14 cellular contexts compared by ENCODE assay signal in the genomic region with DNA sequence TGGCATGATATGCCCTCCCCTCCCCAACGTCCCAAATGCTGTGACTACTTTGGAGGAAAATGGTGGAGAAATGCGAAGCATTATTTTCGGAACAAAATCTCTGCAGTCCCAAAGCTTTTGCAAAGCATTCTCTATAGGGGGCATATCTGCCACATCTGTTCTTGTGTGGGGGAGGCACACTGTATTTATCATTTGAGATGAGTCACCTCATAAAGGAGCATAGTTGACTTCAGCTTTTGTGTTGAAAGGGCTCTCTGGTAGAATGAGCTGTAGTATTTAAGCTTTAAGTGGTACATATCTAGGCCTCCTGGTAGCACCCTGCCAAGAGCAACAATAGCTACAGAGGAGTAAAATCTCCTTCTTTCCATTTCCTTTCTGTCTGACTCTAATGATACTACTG.
DNase-seq lines count a peak whose midpoint lies in the region; ATAC-seq and TF ChIP-seq lines count a peak whose summit lies in the region.
"Had no signal": no experiment of that assay in that cellular context is flagged by ENCODE, and none has a peak within 500 bp of the region (broad histone marks: within the 10 kb centered on the region; RNA-seq: fewer than 3 reads in every experiment).

No MANE protein-coding gene starts in this region.

- BruUV-seq in PC-3 (replicated peaks; lab: Mats Ljungman, UMichigan): no TSS peak

- H3K27me3 ChIP-seq in PC-3 (ENCODE audit: low read length): no peaks in the 10 kb centered on the region
- no peaks in the 10 kb centered on the region for H3K27me3 ChIP-seq in fibroblast of lung (ENCODE audit: control insufficient read depth, insufficient read depth, low read length)

- H3F3A ChIP-seq in PC-3 (ENCODE audit: low read length, unreplicated experiment): no peaks in the 10 kb centered on the region

- no peaks in the 10 kb centered on the region for H3K9me3 ChIP-seq in PC-3 (ENCODE audit: low read length)
- H3K9me3 ChIP-seq in fibroblast of lung (ENCODE audit: control insufficient read depth, insufficient read depth, low read depth, low read length): no peaks in the 10 kb centered on the region

- no peak overlapping the region for H3K9ac ChIP-seq in PC-3 (ENCODE audit: low read length)
- H3K9ac ChIP-seq in fibroblast of lung (ENCODE audit: insufficient read depth, low read length): no peak overlapping the region

- H3K36me3 ChIP-seq in PC-3 (ENCODE audit: low read depth, low read length) (no peaks in the 10 kb centered on the region), fibroblast of lung (ENCODE audit: control insufficient read depth, insufficient read depth, low read length) (no peaks in the 10 kb centered on the region)

- H4K20me1 ChIP-seq in PC-3 (ENCODE audit: low read length): no peaks in the 10 kb centered on the region
- H4K20me1 ChIP-seq in fibroblast of lung (ENCODE audit: control insufficient read depth, extremely low read depth, insufficient read depth, low read length): no peaks in the 10 kb centered on the region

- no peak overlapping the region for H2AFZ ChIP-seq in PC-3 (ENCODE audit: low read length)
- no peak overlapping the region for H2AFZ ChIP-seq in fibroblast of lung (ENCODE audit: low read length)

- peaks cover 15% of the 10 kb centered on the region for H3K4me1 ChIP-seq in PC-3 (ENCODE audit: insufficient read depth, low read length)
- H3K4me1 ChIP-seq in fibroblast of lung (ENCODE audit: control insufficient read depth, extremely low read depth, insufficient read depth, low read length): no peaks in the 10 kb centered on the region

- peak; percentile 12 for DNase-seq in NCI-H748 (lab: John Stamatoyannopoulos, UW; ENCODE audit: unreplicated experiment)
- no peak for DNase-seq in NCI-H748 treated with DMSO at 0.1 percent for 48 hours (lab: John Stamatoyannopoulos, UW)
- peak; percentile 69 for DNase-seq in PC-3
- peak; percentile 15 to 94 for DNase-seq in fibroblast of lung (ENCODE audit: low read depth in 2 of 2)
- peak; percentile 76 for DNase-seq in smooth muscle cell of the brain vasculature (ENCODE audit: low read depth, low spot score)
- DNase-seq in GM13976 (ENCODE audit: low spot score): no peak
- no peak for DNase-seq in stimulated activated CD4-positive, alpha-beta T cell treated with anti-CD3 and anti-CD28 coated beads, Interleukin-4, amount 100 ng/mL, for 4 hours
- DNase-seq: activated naive CD4-positive, alpha-beta T cell treated with anti-CD3 and anti-CD28 coated beads, Interleukin-2, amount 10 ng/mL, durations not matched to agents 7 days and 5 days; immature natural killer cell; NCI-H187 treated with DMSO at 0.1 percent for 48 hours; NK-92 treated with Interleukin-12 subunit alpha and Interleukin-12 subunit beta, amount 100 ng/mL, for 24 hours had no signal

- H3K4me3 ChIP-seq in PC-3 (ENCODE audit: low read length): no peak overlapping the region
- H3K4me3 ChIP-seq in fibroblast of lung (replicated peaks in 1 of 4; ENCODE audit: control extremely low read depth in 1 of 4, insufficient read depth in 1 of 4, low read depth in 3 of 4, low read length in 4 of 4): no peak overlapping the region
- H3K4me3 ChIP-seq: coronary artery had no signal

- CTCF ChIA-PET in PC-3 (lab: Charles Lee): interaction anchor here (0.6 kb wide), 1 partner anchor 65 kb away, joined by 3 read pairs; no protein-coding TSS in a partner anchor

- in situ Hi-C loops in GM13976 (cut with MboI; ENCODE audit: low sequenced_read_pairs, unreplicated experiment): no loop called here

- no peaks in the 10 kb centered on the region for H3K79me2 ChIP-seq in PC-3 (ENCODE audit: low read length)
- no peaks in the 10 kb centered on the region for H3K79me2 ChIP-seq in fibroblast of lung (ENCODE audit: control insufficient read depth, insufficient read depth, low read length)

- no peak overlapping the region for H3K27ac ChIP-seq in PC-3 (ENCODE audit: low read length)
- H3K27ac ChIP-seq in fibroblast of lung (ENCODE audit: insufficient read depth, low read length): no peak overlapping the region
- H3K27ac ChIP-seq: coronary artery had no signal

- intact Hi-C loops in PC-3 (cut with micrococcal nuclease): loop anchor here (10.0 kb wide), 1 partner anchor 50 kb away; no protein-coding TSS in a partner anchor

- peak; percentile 37 for TF ChIP-seq CTCF in PC-3 (conservative IDR thresholded peaks at IDR 0.05; ENCODE audit: low read depth, low read length)
- no peak for TF ChIP-seq CTCF in fibroblast of lung (conservative IDR thresholded peaks at IDR 0.05 in 1 of 2, IDR thresholded peaks at IDR 0.05 in 1 of 2; ENCODE audit: low read depth in 1 of 2, low read length in 2 of 2)
- no peak for TF ChIP-seq CTCF in GM13976 (IDR thresholded peaks at IDR 0.05; ENCODE audit: borderline replicate concordance, control extremely low read depth, extremely low read depth, insufficient read depth, missing control alignments)

- no peaks in the 10 kb centered on the region for H3K9me2 ChIP-seq in PC-3 (replicated peaks; ENCODE audit: low read length)

- POLR2A ChIA-PET in PC-3 (lab: Charles Lee; ENCODE audit: unreplicated experiment): interaction anchor here (0.5 kb wide), 1 partner anchor 64 kb away, joined by 4 read pairs; no protein-coding TSS in a partner anchor

- ATAC-seq in PC-3: peak; percentile 96
- ATAC-seq in GM21786 (IDR thresholded peaks at IDR 0.05; ENCODE audit: unreplicated experiment): no peak
- ATAC-seq: esophagus mucosa had no signal

- H3K4me2 ChIP-seq in PC-3 (ENCODE audit: low read length): no peak overlapping the region
- no peak overlapping the region for H3K4me2 ChIP-seq in fibroblast of lung (ENCODE audit: extremely low read depth, insufficient read depth, low read length)

Comparison
In these comparisons a context has a peak if more than half of its experiments do, and no peak if none do; other contexts are left out.
1. DNase-seq: peak in NCI-H748 (single experiment), PC-3 (single experiment), fibroblast of lung (2 of 2) and smooth muscle cell of the brain vasculature (single experiment); none in NCI-H748 treated with DMSO at 0.1 percent for 48 hours (single experiment), GM13976 (single experiment) and stimulated activated CD4-positive, alpha-beta T cell treated with anti-CD3 and anti-CD28 coated beads, Interleukin-4, amount 100 ng/mL, for 4 hours (0 of 2).